30 cellular contexts compared by ENCODE assay signal in the genomic region with DNA sequence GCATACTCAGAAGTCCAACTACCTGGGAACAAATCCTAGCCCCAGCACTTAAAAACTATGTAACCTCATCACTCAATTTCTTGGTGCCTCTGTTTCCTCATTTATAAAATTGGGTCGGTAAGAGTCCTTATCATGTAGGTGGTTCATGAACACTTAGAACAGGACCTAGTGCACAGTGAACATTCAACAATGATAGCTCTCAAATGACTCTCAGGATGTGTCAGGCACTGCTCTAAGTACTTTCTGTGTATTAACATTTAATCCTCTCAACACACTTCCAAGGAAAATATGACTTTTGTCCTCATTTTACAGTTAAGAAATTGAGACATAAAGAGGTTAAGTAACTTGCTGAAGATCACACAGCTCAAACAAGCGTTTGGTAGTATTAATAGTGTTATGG.
"Had no signal": no experiment of that assay in that cellular context is flagged by ENCODE, and none has a peak within 500 bp of the region (broad histone marks: within the 10 kb centered on the region; RNA-seq: fewer than 3 reads in every experiment).

No MANE protein-coding gene starts in this region.

- H3K36me3 ChIP-seq: ascending aorta, cardiac muscle cell, WERI-Rb-1 had no signal

- H3K27me3 ChIP-seq: ascending aorta had no signal

- H3K4me3 ChIP-seq: ascending aorta, cardiac muscle cell had no signal

- H3K9me3 ChIP-seq: ascending aorta had no signal

- H3K27ac ChIP-seq: ascending aorta, cardiac muscle cell, WERI-Rb-1 had no signal

- DNase-seq: activated CD4-positive, alpha-beta memory T cell treated with anti-CD3 and anti-CD28 coated beads, Interleukin-2, amount 10 ng/mL, durations not matched to agents 7 days and 5 days; activated CD4-positive, alpha-beta T cell treated with anti-CD3 and anti-CD28 coated beads for 1 hour; activated CD4-positive, alpha-beta T cell treated with anti-CD3 and anti-CD28 coated beads for 36 hours; activated CD4-positive, alpha-beta T cell treated with anti-CD3 and anti-CD28 coated beads for 48 hours; activated CD4-positive, alpha-beta T cell treated with anti-CD3 and anti-CD28 coated beads, Interleukin-2, amount 10 ng/mL, durations not matched to agents 7 days and 5 days; activated CD4-positive, alpha-beta T cell treated with anti-CD3 and anti-CD28 coated beads, Interleukin-2, amount 50 U/mL, for 48 hours; activated CD4-positive, CD25-positive, alpha-beta regulatory T cell; activated CD8-positive, alpha-beta memory T cell treated with anti-CD3 and anti-CD28 coated beads for 24 hours; activated CD8-positive, alpha-beta memory T cell treated with anti-CD3 and anti-CD28 coated beads, Interleukin-2, amount 10 ng/mL, durations not matched to agents 7 days and 5 days; activated CD8-positive, alpha-beta memory T cell treated with anti-CD3 and anti-CD28 coated beads, Interleukin-2, amount 50 U/mL, for 48 hours; activated CD8-positive, alpha-beta T cell treated with anti-CD3 and anti-CD28 coated beads, Interleukin-2, amount 10 ng/mL, durations not matched to agents 7 days and 5 days; activated effector memory CD4-positive, alpha-beta T cell treated with Interleukin-2 at 50 U/mL for 16 hours; activated gamma-delta T cell; activated naive CD4-positive, alpha-beta T cell treated with anti-CD3 and anti-CD28 coated beads, Interleukin-2, amount 10 ng/mL, durations not matched to agents 7 days and 5 days; activated naive CD4-positive, alpha-beta T cell treated with Interleukin-2 at 50 U/mL for 16 hours; activated naive CD8-positive, alpha-beta T cell treated with anti-CD3 and anti-CD28 coated beads, Interleukin-2, amount 10 ng/mL, durations not matched to agents 7 days and 5 days; activated T-cell treated with anti-CD3 and anti-CD28 coated beads, Interleukin-2, amount 50 U/mL, for 24 hours; activated T-cell treated with anti-CD3 and anti-CD28 coated beads, Interleukin-2, amount 50 U/mL, for 48 hours; amygdala; anterior cingulate cortex; caudate nucleus; SW 1271; T-helper 1 cell; T-helper 2 cell; T-helper 9 cell; WERI-Rb-1 had no signal

- H3K4me1 ChIP-seq: ascending aorta had no signal

- ATAC-seq: activated CD4-positive, alpha-beta T cell treated with anti-CD3 and anti-CD28 coated beads for 36 hours; activated CD4-positive, CD25-positive, alpha-beta regulatory T cell treated with anti-CD3 and anti-CD28 coated beads, Interleukin-2, amount 50 U/mL, for 24 hours; activated CD8-positive, alpha-beta memory T cell treated with anti-CD3 and anti-CD28 coated beads, Interleukin-2, amount 10 ng/mL, durations not matched to agents 7 days and 5 days; activated CD8-positive, alpha-beta T cell treated with anti-CD3 and anti-CD28 coated beads, Interleukin-2, amount 10 ng/mL, durations not matched to agents 7 days and 5 days; WTC11 had no signal
